ENCODE assay signal across 35 cellular contexts in genomic region chr4:173044340-173044739, GRCh38.
"Had no signal": no experiment of that assay in that cellular context is flagged by ENCODE, and none has a peak within 500 bp of the region (broad histone marks: within the 10 kb centered on the region; RNA-seq: fewer than 3 reads in every experiment).

No MANE protein-coding gene starts in this region.

- FAIRE-seq: bronchial epithelial cell, endothelial cell of umbilical vein had no signal

- H3K4me1 ChIP-seq: ascending aorta had no signal

- H3K4me3 Mint-ChIP-seq: activated B cell treated with CpG ODN at 0.5 μM for 24 hours; activated CD8-positive, alpha-beta T cell treated with anti-CD3 and anti-CD28 coated beads for 36 hours; activated naive CD4-positive, alpha-beta T cell treated with anti-CD3 and anti-CD28 coated beads for 36 hours; activated naive CD4-positive, alpha-beta T cell treated with anti-CD3 and anti-CD28 coated beads, Interleukin-2, amount 50 U/mL, for 24 hours; activated naive CD8-positive, alpha-beta T cell treated with anti-CD3 and anti-CD28 coated beads for 36 hours; activated naive CD8-positive, alpha-beta T cell treated with anti-CD3 and anti-CD28 coated beads, Interleukin-2, amount 50 U/mL, for 24 hours; activated T-helper 1 cell treated with anti-CD3 and anti-CD28 coated beads, Interleukin-12 subunit alpha, Interleukin-12 subunit beta, Interleukin-2, Interleukin-4 antibody, amounts not matched to agents 30 ng/mL and 10 ng/mL and 1 ng/mL, durations not matched to agents 14 hours and 24 hours and 36 hours; central memory CD8-positive, alpha-beta T cell; effector memory CD8-positive, alpha-beta T cell; T-helper 17 cell; T-helper 2 cell treated with Interferon-gamma antibody and Interleukin-4, amounts not matched to agents 5 μg/mL and 100 μg/mL, for 36 hours had no signal

- H3K9me3 ChIP-seq: adrenal gland, ascending aorta, esophagus squamous epithelium had no signal

- DNase-seq: activated B cell treated with CpG ODN at 0.5 μM for 24 hours; activated CD4-positive, alpha-beta T cell treated with anti-CD3 and anti-CD28 coated beads for 48 hours; activated CD4-positive, alpha-beta T cell treated with anti-CD3 and anti-CD28 coated beads, Interleukin-2, amount 50 U/mL, for 1 hour; activated CD4-positive, alpha-beta T cell treated with anti-CD3 and anti-CD28 coated beads, Interleukin-2, amount 50 U/mL, for 48 hours; activated CD8-positive, alpha-beta memory T cell treated with anti-CD3 and anti-CD28 coated beads for 24 hours; activated CD8-positive, alpha-beta T cell treated with anti-CD3 and anti-CD28 coated beads for 36 hours; activated effector memory CD4-positive, alpha-beta T cell treated with anti-CD3 and anti-CD28 coated beads, Interleukin-2, amount 50 U/mL, for 16 hours; activated naive CD4-positive, alpha-beta T cell treated with anti-CD3 and anti-CD28 coated beads for 36 hours; activated naive CD8-positive, alpha-beta T cell treated with anti-CD3 and anti-CD28 coated beads for 36 hours; activated naive CD8-positive, alpha-beta T cell treated with anti-CD3 and anti-CD28 coated beads, Interleukin-2, amount 50 U/mL, for 24 hours; activated T-cell treated with anti-CD3 and anti-CD28 coated beads, Interleukin-2, amount 50 U/mL, for 1 hour; activated T-cell treated with anti-CD3 and anti-CD28 coated beads, Interleukin-2, amount 50 U/mL, for 48 hours; adrenal gland; brain microvascular endothelial cell; cortex of kidney; dermis blood vessel endothelial cell; effector CD4-positive, alpha-beta T cell; effector memory CD8-positive, alpha-beta T cell; esophagus squamous epithelium; foreskin melanocyte; head of caudate nucleus; T-helper 1 cell; T-helper 17 cell; T1000 had no signal

- H3K27me3 ChIP-seq: adrenal gland, ascending aorta, brain microvascular endothelial cell, esophagus squamous epithelium had no signal

- H3K9me3 Mint-ChIP-seq: activated CD8-positive, alpha-beta T cell treated with anti-CD3 and anti-CD28 coated beads for 36 hours; activated naive CD4-positive, alpha-beta T cell treated with anti-CD3 and anti-CD28 coated beads for 36 hours; activated naive CD4-positive, alpha-beta T cell treated with anti-CD3 and anti-CD28 coated beads, Interleukin-2, amount 50 U/mL, for 24 hours; activated naive CD8-positive, alpha-beta T cell treated with anti-CD3 and anti-CD28 coated beads, Interleukin-2, amount 50 U/mL, for 24 hours; activated T-helper 1 cell treated with anti-CD3 and anti-CD28 coated beads, Interleukin-12 subunit alpha, Interleukin-12 subunit beta, Interleukin-2, Interleukin-4 antibody, amounts not matched to agents 30 ng/mL and 10 ng/mL and 1 ng/mL, durations not matched to agents 14 hours and 24 hours and 36 hours; activated T-helper 2 cell treated with anti-CD3 and anti-CD28 coated beads, Interferon-gamma antibody, Interleukin-2, Interleukin-4, amounts not matched to agents 10 μg/mL and 5 μg/mL and 100 μg/mL, durations not matched to agents 14 hours and 24 hours and 36 hours; central memory CD8-positive, alpha-beta T cell; effector memory CD8-positive, alpha-beta T cell; T-helper 2 cell treated with Interferon-gamma antibody and Interleukin-4, amounts not matched to agents 5 μg/mL and 100 μg/mL, for 36 hours had no signal

- H3K4me3 ChIP-seq: adrenal gland, ascending aorta, esophagus squamous epithelium had no signal

- H3K36me3 ChIP-seq: adrenal gland, ascending aorta, brain microvascular endothelial cell, esophagus squamous epithelium had no signal

- H3K4me1 Mint-ChIP-seq: activated B cell treated with CpG ODN at 0.5 μM for 24 hours; activated naive CD4-positive, alpha-beta T cell treated with anti-CD3 and anti-CD28 coated beads, Interleukin-2, amount 50 U/mL, for 24 hours; activated naive CD8-positive, alpha-beta T cell treated with anti-CD3 and anti-CD28 coated beads for 36 hours; activated naive CD8-positive, alpha-beta T cell treated with anti-CD3 and anti-CD28 coated beads, Interleukin-2, amount 50 U/mL, for 24 hours; central memory CD8-positive, alpha-beta T cell; T-helper 17 cell had no signal

- H3K27ac Mint-ChIP-seq: activated B cell treated with CpG ODN at 0.5 μM for 24 hours; activated CD8-positive, alpha-beta T cell treated with anti-CD3 and anti-CD28 coated beads for 36 hours; activated naive CD4-positive, alpha-beta T cell treated with anti-CD3 and anti-CD28 coated beads for 36 hours; activated naive CD4-positive, alpha-beta T cell treated with anti-CD3 and anti-CD28 coated beads, Interleukin-2, amount 50 U/mL, for 24 hours; activated naive CD8-positive, alpha-beta T cell treated with anti-CD3 and anti-CD28 coated beads for 36 hours; activated naive CD8-positive, alpha-beta T cell treated with anti-CD3 and anti-CD28 coated beads, Interleukin-2, amount 50 U/mL, for 24 hours; activated T-helper 1 cell treated with anti-CD3 and anti-CD28 coated beads, Interleukin-12 subunit alpha, Interleukin-12 subunit beta, Interleukin-2, Interleukin-4 antibody, amounts not matched to agents 30 ng/mL and 10 ng/mL and 1 ng/mL, durations not matched to agents 14 hours and 24 hours and 36 hours; activated T-helper 2 cell treated with anti-CD3 and anti-CD28 coated beads, Interferon-gamma antibody, Interleukin-2, Interleukin-4, amounts not matched to agents 10 μg/mL and 5 μg/mL and 100 μg/mL, durations not matched to agents 14 hours and 24 hours and 36 hours; effector memory CD8-positive, alpha-beta T cell; T-helper 17 cell; T-helper 2 cell treated with Interferon-gamma antibody and Interleukin-4, amounts not matched to agents 5 μg/mL and 100 μg/mL, for 36 hours had no signal

- H3K36me3 Mint-ChIP-seq: activated naive CD8-positive, alpha-beta T cell treated with anti-CD3 and anti-CD28 coated beads for 36 hours had no signal

- H3K27ac ChIP-seq: adrenal gland, ascending aorta, brain microvascular endothelial cell, epithelial cell of prostate, esophagus squamous epithelium, VCaP had no signal

- ATAC-seq: activated CD4-positive, CD25-positive, alpha-beta regulatory T cell treated with anti-CD3 and anti-CD28 coated beads, Interleukin-2, amount 50 U/mL, for 24 hours; activated CD8-positive, alpha-beta T cell treated with anti-CD3 and anti-CD28 coated beads for 36 hours; activated naive CD8-positive, alpha-beta T cell treated with anti-CD3 and anti-CD28 coated beads, Interleukin-2, amount 50 U/mL, for 24 hours; effector memory CD8-positive, alpha-beta T cell; T-helper 17 cell had no signal
